Comparison of ENCODE assay signal across 9 cellular contexts in genomic region chr3:149815318-149815717, GRCh38. TPM values are rescaled to one million over a fixed set of nuclear protein-coding genes. Genes with fewer than 3 reads are reported as not detected.
DNase-seq lines count a peak whose midpoint lies in the region; ATAC-seq and TF ChIP-seq lines count a peak whose summit lies in the region.
"Had no signal": no experiment of that assay in that cellular context is flagged by ENCODE, and none has a peak within 500 bp of the region (broad histone marks: within the 10 kb centered on the region; RNA-seq: fewer than 3 reads in every experiment).

No MANE protein-coding gene starts in this region.

- H3K4me1 ChIP-seq in subcutaneous abdominal adipose tissue (ENCODE audit: control insufficient read depth in 5 of 5, insufficient read depth in 5 of 5, low read length in 5 of 5), result peaks cover 0 to 41% (median 38%) of the 10 kb centered on the region in 5 donors

- TF ChIP-seq CTCF in glutamatergic neuron (IDR thresholded peaks at IDR 0.05; ENCODE audit: partially characterized antibody, unreplicated experiment), result no peak
- TF ChIP-seq CTCF in lower leg skin (IDR thresholded peaks at IDR 0.05), result no peak

- CTCF ChIA-PET in activated CD4-positive, alpha-beta T cell treated with anti-CD3 and anti-CD28 coated beads for 36 hours (lab: Charles Lee), result interaction anchor here (2.2 kb wide), 1 partner anchor 8 kb away, joined by 16 read pairs; no protein-coding TSS in a partner anchor

- intact Hi-C loops in activated CD4-positive, alpha-beta T cell treated with anti-CD3 and anti-CD28 coated beads for 36 hours (cut with DNase I, micrococcal nuclease), result no loop called here
- intact Hi-C loops in lower leg skin (cut with DNase I; ENCODE audit: low total_unique reads), result no loop called here

- no peaks in the 10 kb centered on the region for H3K27me3 Mint-ChIP-seq in activated CD4-positive, alpha-beta T cell treated with anti-CD3 and anti-CD28 coated beads for 36 hours
- no peaks in the 10 kb centered on the region for H3K27me3 Mint-ChIP-seq in glutamatergic neuron (ENCODE audit: unreplicated experiment)

- peak overlapping the region in 3 of 5 donors; percentile 33 to 92 (median 39) for H3K9ac ChIP-seq in subcutaneous abdominal adipose tissue (ENCODE audit: low read length in 5 of 5)

- peaks cover 62% of the 10 kb centered on the region for H3K4me1 Mint-ChIP-seq in activated CD4-positive, alpha-beta T cell treated with anti-CD3 and anti-CD28 coated beads for 36 hours
- peaks cover 16% of the 10 kb centered on the region for H3K4me1 Mint-ChIP-seq in glutamatergic neuron (ENCODE audit: low read depth, unreplicated experiment)

- no peak for ATAC-seq in activated CD4-positive, alpha-beta T cell treated with anti-CD3 and anti-CD28 coated beads for 36 hours
- ATAC-seq in HG02798 (IDR thresholded peaks at IDR 0.05; ENCODE audit: poor library complexity, unreplicated experiment), result no peak

- no peaks in the 10 kb centered on the region for H3K27me3 ChIP-seq in subcutaneous abdominal adipose tissue (ENCODE audit: control insufficient read depth in 5 of 5, insufficient read depth in 4 of 5, low read length in 5 of 5)

- H3K36me3 Mint-ChIP-seq in activated CD4-positive, alpha-beta T cell treated with anti-CD3 and anti-CD28 coated beads for 36 hours (ENCODE audit: low read depth), result peaks cover 13% of the 10 kb centered on the region
- no peaks in the 10 kb centered on the region for H3K36me3 Mint-ChIP-seq in glutamatergic neuron (ENCODE audit: unreplicated experiment)

- 61 to 64% methylated on average over 1 of the region's 1 CpG for WGBS in lower leg skin, 2 donors

- no peak overlapping the region for H3K27ac ChIP-seq in subcutaneous abdominal adipose tissue (ENCODE audit: low read depth, low read length)

- POLR2A ChIA-PET in activated CD4-positive, alpha-beta T cell treated with anti-CD3 and anti-CD28 coated beads for 36 hours (lab: Charles Lee), result no interaction called here

- no peaks in the 10 kb centered on the region for H3K9me3 Mint-ChIP-seq in activated CD4-positive, alpha-beta T cell treated with anti-CD3 and anti-CD28 coated beads for 36 hours (ENCODE audit: low read depth)
- H3K9me3 Mint-ChIP-seq in glutamatergic neuron (ENCODE audit: unreplicated experiment), result peaks cover 4% of the 10 kb centered on the region

- H3K4me3 Mint-ChIP-seq in activated CD4-positive, alpha-beta T cell treated with anti-CD3 and anti-CD28 coated beads for 36 hours, result peak overlapping the region; percentile 95
- peak overlapping the region; percentile 24 for H3K4me3 Mint-ChIP-seq in glutamatergic neuron (ENCODE audit: unreplicated experiment)

- H3K36me3 ChIP-seq in subcutaneous abdominal adipose tissue (ENCODE audit: control insufficient read depth in 5 of 5, insufficient read depth in 5 of 5, low read length in 5 of 5), result no peaks in the 10 kb centered on the region

- TF ChIP-seq POLR2A in lower leg skin (IDR thresholded peaks at IDR 0.05), result no peak

- H3K9me3 ChIP-seq in subcutaneous abdominal adipose tissue (ENCODE audit: control insufficient read depth in 5 of 5, low read length in 5 of 5), result no peaks in the 10 kb centered on the region

- no peak overlapping the region for H3K27ac Mint-ChIP-seq in activated CD4-positive, alpha-beta T cell treated with anti-CD3 and anti-CD28 coated beads for 36 hours
- peak overlapping the region; percentile 46 for H3K27ac Mint-ChIP-seq in glutamatergic neuron (ENCODE audit: unreplicated experiment)

- no peak for DNase-seq in activated CD4-positive, alpha-beta T cell treated with anti-CD3 and anti-CD28 coated beads for 36 hours
- DNase-seq in activated CD4-positive, alpha-beta T cell treated with anti-CD3 and anti-CD28 coated beads, Interleukin-2, amount 50 U/mL, for 48 hours, result no peak
- DNase-seq in SKM-1 (lab: John Stamatoyannopoulos, UW; ENCODE audit: unreplicated experiment) (peak; percentile 8), glutamatergic neuron (no peak), lower leg skin (ENCODE audit: low spot score in 2 of 2) (no peak)
- DNase-seq in stimulated activated CD4-positive, alpha-beta T cell treated with anti-CD3 and anti-CD28 coated beads, Interleukin-2, amount 100 ng/mL, for 24 hours, result no peak
- DNase-seq: NCI-H524 treated with DMSO at 0.1 percent for 48 hours had no signal

- H3K4me3 ChIP-seq in subcutaneous abdominal adipose tissue (ENCODE audit: low read depth in 1 of 5, low read length in 5 of 5) (peak overlapping the region in 3 of 5 donors; percentile 26 to 90 (median 90)), lower leg skin (ENCODE audit: low read depth, poor library complexity, severe bottlenecking) (no peak overlapping the region)

RNA-seq across cellular contexts. Expression of gene RNF13, which starts 2.3 kb away (rescaled TPM):
- 10 to 100 TPM; 28.8 to 41.2 TPM for total RNA-seq in activated CD4-positive, alpha-beta T cell treated with anti-CD3 and anti-CD28 coated beads for 36 hours
- total RNA-seq in glutamatergic neuron (ENCODE audit: unreplicated experiment), result 29.0 TPM
- 100 to 1,000 TPM in 1 of 4 donors, 10 to 100 TPM in 3; 53.1 to 101 (median 86.5) TPM for total RNA-seq in lower leg skin

RNA-seq across cellular contexts. Expression of gene ANKUB1, which starts 23.0 kb away (rescaled TPM):
- not detected for total RNA-seq in activated CD4-positive, alpha-beta T cell treated with anti-CD3 and anti-CD28 coated beads for 36 hours
- total RNA-seq in glutamatergic neuron (ENCODE audit: unreplicated experiment) (not detected), lower leg skin (not detected)
